In genomic region chr3:136250862-136251460, GRCh38 we compare ENCODE assay signal across 1 cellular context.
A peak's percentile ranks its signal among the peaks of the same experiment; 100 is the strongest.
TF ChIP-seq lines count a peak whose summit lies in the region.

No MANE protein-coding gene starts in this region.

TF ChIP-seq in SK-N-SH treated with all-trans-retinoic acid at 6 μM for 48 hours, 23 proteins besides CTCF, POLR2A, EP300 and RAD21 (continued from another document):
- no peak for TF ChIP-seq PATZ1 (CRISPR knock-in tag; IDR thresholded peaks at IDR 0.05; ENCODE audit: borderline replicate concordance)
- TF ChIP-seq CSDC2 (CRISPR knock-in tag; IDR thresholded peaks at IDR 0.05), result 0 out of 2 replicates have a peak, but pooled peaks have one; percentile 73
- TF ChIP-seq ZC3H10 (CRISPR knock-in tag; IDR thresholded peaks at IDR 0.05), result no peak
